In the genomic region with DNA sequence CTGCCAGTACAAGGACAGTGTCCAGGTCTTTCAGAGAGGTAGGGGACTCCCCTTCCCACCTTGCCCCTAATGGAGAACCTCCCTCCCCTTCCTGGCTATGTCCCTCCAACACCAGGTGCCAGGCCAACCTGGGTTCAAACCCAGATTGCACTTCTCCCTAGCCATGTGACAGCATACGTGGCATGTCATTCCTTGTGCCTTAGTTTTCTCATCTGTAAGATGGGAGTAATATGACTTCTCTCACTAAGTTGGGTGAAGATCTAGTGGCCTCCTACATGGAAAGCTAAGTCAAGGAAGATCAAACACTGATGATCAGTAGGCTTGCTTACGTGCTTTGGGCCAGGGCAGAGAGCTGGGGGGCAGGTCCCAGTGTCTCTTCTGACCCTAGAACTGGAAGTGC, we compare ENCODE assay signal across 23 cellular contexts.
"Had no signal": no experiment of that assay in that cellular context is flagged by ENCODE, and none has a peak within 500 bp of the region (broad histone marks: within the 10 kb centered on the region; RNA-seq: fewer than 3 reads in every experiment).

No MANE protein-coding gene starts in this region.

- H3K27ac ChIP-seq: PC-9, Peyer's patch, SJCRH30 had no signal

- H3K9me3 ChIP-seq: MG63, Peyer's patch, SJCRH30 had no signal

- DNase-seq: Karpas-422; KG1; MG63; NCI-H1092 treated with DMSO at 0.1 percent for 48 hours; NCI-H1436; NCI-H187; NCI-H2029; NCI-H2081 treated with DMSO at 0.1 percent for 48 hours; NCI-H2171; NCI-H226; NCI-H446; NCI-H510A; NCI-H524 treated with DMSO at 0.1 percent for 48 hours; NCI-H69; NCI-H774; NK-92 treated with Interleukin-12 subunit alpha and Interleukin-12 subunit beta, amount 100 ng/mL, for 24 hours; OCI-M1; PC-9; Peyer's patch; SHP77 treated with DMSO at 0.1 percent for 48 hours; SJCRH30 had no signal

- H3K36me3 ChIP-seq: MG63, SJCRH30 had no signal

- H3K4me3 ChIP-seq: MG63, PC-9, Peyer's patch, SJCRH30 had no signal

- H3K27me3 ChIP-seq: MG63, Peyer's patch, SJCRH30 had no signal

- H3K4me2 ChIP-seq: PC-9 had no signal

- H2AFZ ChIP-seq: PC-9 had no signal

- H3K4me1 ChIP-seq: SJCRH30 had no signal

- ATAC-seq: Right ventricle myocardium inferior, SK-N-SH treated with all-trans-retinoic acid at 6 μM for 48 hours had no signal
